In the genomic region with DNA sequence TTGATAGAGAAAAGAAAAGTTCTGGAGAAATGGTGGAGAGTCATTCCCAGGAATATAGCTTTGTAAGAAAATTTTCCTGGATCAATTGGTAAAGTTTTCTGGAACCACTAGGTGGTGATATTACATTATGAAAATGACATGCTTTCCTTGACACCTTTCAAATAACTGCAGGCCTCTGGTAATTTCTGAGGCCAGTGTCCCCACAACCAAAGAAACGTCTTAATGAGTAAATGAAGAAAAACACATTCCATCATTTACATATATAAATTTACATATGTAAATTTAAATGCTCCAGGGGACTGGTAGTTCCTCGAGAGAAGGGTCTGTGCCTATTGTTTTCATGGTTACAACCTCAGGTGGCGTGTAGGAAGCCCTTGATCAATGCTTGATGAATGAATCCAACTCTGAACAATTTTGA, we compare ENCODE assay signal across 8 cellular contexts. TPM values are rescaled to one million over a fixed set of nuclear protein-coding genes. Genes with fewer than 3 reads are reported as not detected.
DNase-seq lines count a peak whose midpoint lies in the region; ATAC-seq and TF ChIP-seq lines count a peak whose summit lies in the region.

No MANE protein-coding gene starts in this region.

- H3K9me3 Mint-ChIP-seq in naive thymus-derived CD4-positive, alpha-beta T cell, result no peaks in the 10 kb centered on the region

- DNase-seq in NCI-H1092 treated with DMSO at 0.1 percent for 48 hours (lab: John Stamatoyannopoulos, UW), result peak; percentile 55
- no peak for DNase-seq in NCI-H1092 (lab: John Stamatoyannopoulos, UW)
- peak in 1 of 2 experiments; percentile 11 for DNase-seq in HL-60 (ENCODE audit: low read depth in 1 of 2, low spot score in 1 of 2)
- peak; percentile 84 for DNase-seq in RWPE1 (ENCODE audit: low spot score)
- no peak for DNase-seq in esophagus muscularis mucosa (ENCODE audit: extremely low spot score)
- peak in 6 of 9 donors; percentile 20 to 51 (median 42) for DNase-seq in naive thymus-derived CD4-positive, alpha-beta T cell
- no peak for DNase-seq in activated effector memory CD4-positive, alpha-beta T cell treated with Interleukin-2 at 50 U/mL for 16 hours

- no peak for TF ChIP-seq EP300 in esophagus muscularis mucosa (IDR thresholded peaks at IDR 0.05)

- intact Hi-C loops in esophagus muscularis mucosa (cut with DNase I), result loop anchor here (2.0 to 10.0 kb wide), 3 partner anchors 58 to 208 kb away; no protein-coding TSS in a partner anchor
- intact Hi-C loops in naive thymus-derived CD4-positive, alpha-beta T cell (cut with micrococcal nuclease), result loop anchor here (2.0 kb wide), 5 partner anchors 36 to 208 kb away; partner anchors contain the start of genes ALAD (in 1 of the 2), C9orf43 (in 1 of the 2) and POLE3 (in 1 of the 2)

- CTCF ChIA-PET in RWPE1 (lab: Yijun Ruan, JAX), result interaction anchor here (0.6 to 6.1 kb wide), 24 partner anchors 8 to 1030 kb away, joined by 3 to 119 read pairs (median 4); partner anchors contain the start of genes BSPRY, C9orf43 and POLE3
- CTCF ChIA-PET in naive thymus-derived CD4-positive, alpha-beta T cell (lab: Charles Lee), result interaction anchor here (0.6 to 6.6 kb wide), 16 partner anchors 26 to 700 kb away, joined by 3 to 80 read pairs (median 4); partner anchors contain the start of genes ALAD, CDC26 and PRPF4

- H3K4me3 ChIP-seq in HL-60 (replicated peaks; ENCODE audit: insufficient read depth, low read length) (no peak overlapping the region), esophagus muscularis mucosa (no peak overlapping the region)
- no peak overlapping the region for H3K4me3 ChIP-seq in naive thymus-derived CD4-positive, alpha-beta T cell (ENCODE audit: low read length)

- H3K4me1 ChIP-seq in esophagus muscularis mucosa, result peaks cover 4 to 21% (median 14%) of the 10 kb centered on the region in 4 donors
- H3K4me1 ChIP-seq in naive thymus-derived CD4-positive, alpha-beta T cell (ENCODE audit: control insufficient read depth in 2 of 2, insufficient read depth in 2 of 2, low read length in 2 of 2), result no peaks in the 10 kb centered on the region

- H3K27ac ChIP-seq in HL-60 (replicated peaks) (no peak overlapping the region), RWPE1 (no peak overlapping the region), esophagus muscularis mucosa (replicated peaks in 1 of 4) (peak overlapping the region in 3 of 4 donors; percentile 15 to 27 (median 21))
- H3K27ac ChIP-seq in naive thymus-derived CD4-positive, alpha-beta T cell (ENCODE audit: low read depth, low read length), result no peak overlapping the region

- no peaks in the 10 kb centered on the region for H3K9me3 ChIP-seq in esophagus muscularis mucosa
- H3K9me3 ChIP-seq in naive thymus-derived CD4-positive, alpha-beta T cell (ENCODE audit: control insufficient read depth in 2 of 3, low read length in 3 of 3), result no peaks in the 10 kb centered on the region

- no peaks in the 10 kb centered on the region for H3K36me3 ChIP-seq in esophagus muscularis mucosa
- no peaks in the 10 kb centered on the region for H3K36me3 ChIP-seq in naive thymus-derived CD4-positive, alpha-beta T cell (ENCODE audit: control insufficient read depth in 2 of 3, insufficient read depth in 3 of 3, low read length in 3 of 3)

- WGBS in esophagus muscularis mucosa, result 63% methylated on average over 3 of the region's 3 CpGs

- TF ChIP-seq POLR2A in esophagus muscularis mucosa (IDR thresholded peaks at IDR 0.05; ENCODE audit: low read depth), result no peak

- no peak overlapping the region for H3K4me3 Mint-ChIP-seq in naive thymus-derived CD4-positive, alpha-beta T cell

- H3K27me3 ChIP-seq in HL-60 (ENCODE audit: insufficient read depth, poor library complexity, severe bottlenecking) (no peaks in the 10 kb centered on the region), esophagus muscularis mucosa (no peaks in the 10 kb centered on the region)
- H3K27me3 ChIP-seq in naive thymus-derived CD4-positive, alpha-beta T cell (ENCODE audit: control insufficient read depth in 2 of 2, insufficient read depth in 2 of 2, low read length in 2 of 2), result no peaks in the 10 kb centered on the region

- H3K27me3 Mint-ChIP-seq in naive thymus-derived CD4-positive, alpha-beta T cell, result no peaks in the 10 kb centered on the region

- H3K27ac Mint-ChIP-seq in naive thymus-derived CD4-positive, alpha-beta T cell, result no peak overlapping the region

- H3K4me1 Mint-ChIP-seq in naive thymus-derived CD4-positive, alpha-beta T cell, result peaks cover 0 to 3% (median 0%) of the 10 kb centered on the region in 7 donors

- POLR2A ChIA-PET in RWPE1 (lab: Yijun Ruan, JAX; ENCODE audit: low non-redundant PET), result interaction anchor here (0.6 kb wide), 1 partner anchor 86 kb away, joined by 5 read pairs; no protein-coding TSS in a partner anchor
- POLR2A ChIA-PET in naive thymus-derived CD4-positive, alpha-beta T cell (lab: Charles Lee), result interaction anchor here (1.0 to 1.6 kb wide), 3 partner anchors 133 to 144 kb away, joined by 3 to 6 read pairs (median 4); no protein-coding TSS in a partner anchor

- no peak for ATAC-seq in naive thymus-derived CD4-positive, alpha-beta T cell
- ATAC-seq in HG02885 (IDR thresholded peaks at IDR 0.05; ENCODE audit: poor library complexity, unreplicated experiment), result no peak

- no peaks in the 10 kb centered on the region for H3K36me3 Mint-ChIP-seq in naive thymus-derived CD4-positive, alpha-beta T cell

- peak; percentile 15 for TF ChIP-seq CTCF in HL-60 (IDR thresholded peaks at IDR 0.05; ENCODE audit: insufficient read depth, low read length)
- peak; percentile 79 for TF ChIP-seq CTCF in RWPE1 (conservative IDR thresholded peaks at IDR 0.05; ENCODE audit: low read depth)
- peak; percentile 67 to 71 (median 69) for TF ChIP-seq CTCF in esophagus muscularis mucosa (IDR thresholded peaks at IDR 0.05)

RNA-seq across cellular contexts. Expression of gene RGS3, which starts 17.2 kb away (rescaled TPM):
- 100 to 1,000 TPM in 1 of 4 donors, 10 to 100 TPM in 3; 37.3 to 121 (median 68.5) TPM for total RNA-seq in esophagus muscularis mucosa
- 10 to 100 TPM in 3 of 5 experiments, 1 to 10 TPM in 2; 5.8 to 43.4 (median 12.6) TPM for total RNA-seq in naive thymus-derived CD4-positive, alpha-beta T cell
- polyA plus RNA-seq in naive thymus-derived CD4-positive, alpha-beta T cell, result 10 to 100 TPM in 1 of 2 donors, 1 to 10 TPM in 1; 4.9 to 11.6 TPM

RNA-seq across cellular contexts. Expression of gene C9orf43, which starts 35.8 kb away (rescaled TPM):
- total RNA-seq in esophagus muscularis mucosa, result 1 to 10 TPM in 1 of 4 donors, under 1 TPM in 1, not detected in 2; 0.17 to 1.8 TPM
- total RNA-seq in naive thymus-derived CD4-positive, alpha-beta T cell, result under 1 TPM; 0.41 to 0.97 (median 0.61) TPM
- polyA plus RNA-seq in naive thymus-derived CD4-positive, alpha-beta T cell, result under 1 TPM; 0.52 to 0.72 TPM

RNA-seq across cellular contexts. Expression of gene POLE3, which starts 35.9 kb away (rescaled TPM):
- total RNA-seq in esophagus muscularis mucosa, result 10 to 100 TPM; 25.7 to 42.6 (median 32.8) TPM
- 10 to 100 TPM; 38.6 to 65.3 (median 50.9) TPM for total RNA-seq in naive thymus-derived CD4-positive, alpha-beta T cell
- 100 to 1,000 TPM; 131 to 139 TPM for polyA plus RNA-seq in naive thymus-derived CD4-positive, alpha-beta T cell

RNA-seq across cellular contexts. Expression of gene ALAD, which starts 45.2 kb away (rescaled TPM):
- total RNA-seq in esophagus muscularis mucosa, result 10 to 100 TPM; 18.2 to 31.1 (median 28.6) TPM
- total RNA-seq in naive thymus-derived CD4-positive, alpha-beta T cell, result 10 to 100 TPM; 25.1 to 45.5 (median 39.1) TPM
- polyA plus RNA-seq in naive thymus-derived CD4-positive, alpha-beta T cell, result 10 to 100 TPM; 24.2 to 31.4 TPM

Comparison
In these comparisons a context has a peak if more than half of its experiments do, and no peak if none do; other contexts are left out.
1. DNase-seq: peak in NCI-H1092 treated with DMSO at 0.1 percent for 48 hours (single experiment), RWPE1 (single experiment) and naive thymus-derived CD4-positive, alpha-beta T cell (6 of 9); none in NCI-H1092 (single experiment), esophagus muscularis mucosa (single experiment) and activated effector memory CD4-positive, alpha-beta T cell treated with Interleukin-2 at 50 U/mL for 16 hours (single experiment).
2. H3K27ac ChIP-seq: peak in esophagus muscularis mucosa (3 of 4); none in HL-60 (single experiment), RWPE1 (single experiment) and naive thymus-derived CD4-positive, alpha-beta T cell (single experiment).
3. CTCF ChIP-seq: peak in every context shown above with its lines; median percentile 79 in RWPE1; 69 in esophagus muscularis mucosa; 15 in HL-60.